ENCODE assay signal across 11 cellular contexts in genomic region chr13:110014719-110015118, GRCh38.
DNase-seq lines count a peak whose midpoint lies in the region; ATAC-seq and TF ChIP-seq lines count a peak whose summit lies in the region.
"Had no signal": no experiment of that assay in that cellular context is flagged by ENCODE, and none has a peak within 500 bp of the region (broad histone marks: within the 10 kb centered on the region; RNA-seq: fewer than 3 reads in every experiment).

No MANE protein-coding gene starts in this region.

- WGBS in suprapubic skin = 74% methylated on average over 4 of the region's 4 CpGs

- H3K36me3 ChIP-seq in gastrocnemius medialis = no peaks in the 10 kb centered on the region
- no peaks in the 10 kb centered on the region for H3K36me3 ChIP-seq in suprapubic skin
- H3K36me3 ChIP-seq: cardiac muscle cell had no signal

- intact Hi-C loops in gastrocnemius medialis (cut with DNase I; ENCODE audit: low total_unique reads) = no loop called here

- TF ChIP-seq POLR2A in gastrocnemius medialis (IDR thresholded peaks at IDR 0.05) (no peak), suprapubic skin (IDR thresholded peaks at IDR 0.05) (no peak)

- ATAC-seq in HG03342 (IDR thresholded peaks at IDR 0.05; ENCODE audit: unreplicated experiment) (peak; percentile 49), gastrocnemius medialis (peak; percentile 52 to 78)

- no peak for TF ChIP-seq EP300 in suprapubic skin (IDR thresholded peaks at IDR 0.05)

- DNase-seq in NCI-H2081 treated with DMSO at 0.1 percent for 48 hours (lab: John Stamatoyannopoulos, UW) (peak; percentile 58), SW480 (ENCODE audit: low spot score) (peak; percentile 17), gastrocnemius medialis (no peak), UCSD-AML1 (lab: John Stamatoyannopoulos, UW; ENCODE audit: unreplicated experiment) (no peak), suprapubic skin (ENCODE audit: low spot score in 2 of 2) (no peak), GM20000 (ENCODE audit: low spot score) (no peak)
- DNase-seq: activated CD4-positive, alpha-beta memory T cell treated with anti-CD3 and anti-CD28 coated beads for 36 hours; activated gamma-delta T cell treated with Interleukin-2 at 50 U/mL for 16 hours had no signal

- peaks cover 12 to 14% of the 10 kb centered on the region in 2 donors for H3K4me1 ChIP-seq in gastrocnemius medialis
- no peaks in the 10 kb centered on the region for H3K4me1 ChIP-seq in suprapubic skin

- peak overlapping the region in 3 of 4 donors; percentile 30 to 53 (median 41) for H3K27ac ChIP-seq in gastrocnemius medialis
- H3K27ac ChIP-seq in suprapubic skin = no peak overlapping the region
- H3K27ac ChIP-seq: cardiac muscle cell, HL-60 had no signal

- H3K4me3 ChIP-seq in gastrocnemius medialis (no peak overlapping the region), suprapubic skin (no peak overlapping the region)
- H3K4me3 ChIP-seq: cardiac muscle cell had no signal

- in situ Hi-C loops in gastrocnemius medialis (cut with MboI; ENCODE audit: low sequenced_read_pairs in 4 of 4) = no loop called here

- no peaks in the 10 kb centered on the region for H3K9me3 ChIP-seq in gastrocnemius medialis
- H3K9me3 ChIP-seq in suprapubic skin = no peaks in the 10 kb centered on the region

- TF ChIP-seq CTCF in gastrocnemius medialis (IDR thresholded peaks at IDR 0.05 in 4 of 5, conservative IDR thresholded peaks at IDR 0.05 in 1 of 5) (no peak), suprapubic skin (IDR thresholded peaks at IDR 0.05) (no peak), GM20000 (IDR thresholded peaks at IDR 0.05; ENCODE audit: extremely low read depth, missing control alignments) (no peak)

- H3K27me3 ChIP-seq in gastrocnemius medialis (no peaks in the 10 kb centered on the region), suprapubic skin (no peaks in the 10 kb centered on the region)
- H3K27me3 ChIP-seq: cardiac muscle cell had no signal

Comparison
In these comparisons a context has a peak if more than half of its experiments do, and no peak if none do; other contexts are left out.
1. DNase-seq: peak in NCI-H2081 treated with DMSO at 0.1 percent for 48 hours (single experiment) and SW480 (single experiment); none in gastrocnemius medialis (0 of 2), UCSD-AML1 (single experiment), suprapubic skin (0 of 2) and GM20000 (single experiment).